9 cellular contexts compared by ENCODE assay signal in the genomic region with DNA sequence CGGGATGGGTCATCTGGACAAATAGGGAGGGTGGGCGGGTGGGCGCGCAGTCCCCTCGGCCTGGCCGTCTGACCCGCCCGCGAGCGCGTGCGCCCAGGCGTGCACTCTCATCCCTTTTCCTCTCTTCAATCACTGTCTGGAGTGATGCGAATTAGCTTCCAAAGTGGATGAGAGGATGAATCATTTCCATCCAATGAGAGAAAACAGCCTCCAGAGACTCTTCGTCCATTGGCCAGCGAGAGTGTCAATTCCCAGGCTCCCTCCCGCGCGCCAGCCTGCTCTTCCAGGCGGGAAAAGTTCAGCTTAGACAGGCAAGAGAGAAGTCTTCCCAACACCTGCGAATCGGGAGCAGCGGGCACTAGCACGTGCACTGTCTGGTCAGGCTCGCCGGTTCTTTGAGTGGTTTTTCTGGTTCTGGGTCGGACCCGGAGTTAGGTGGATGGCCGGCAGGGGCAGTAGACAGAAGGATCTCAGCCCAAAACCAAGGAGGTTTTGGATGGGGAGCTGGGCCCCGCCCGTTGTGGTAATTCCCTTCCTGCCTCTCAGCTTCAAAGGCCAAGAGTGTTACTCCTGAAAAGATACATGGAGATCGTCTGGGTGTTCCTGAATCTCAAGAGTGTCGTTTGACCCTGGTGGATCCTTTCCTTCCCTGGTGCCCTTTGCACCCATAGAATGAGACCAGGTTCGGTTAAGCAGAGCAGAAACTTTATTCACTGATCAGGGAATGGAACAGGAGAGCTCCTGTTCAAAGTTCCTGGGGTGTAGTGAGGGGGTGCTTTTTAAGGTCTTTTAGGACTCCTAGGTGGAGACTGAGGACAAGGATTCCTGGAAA. TPM values are rescaled to one million over a fixed set of nuclear protein-coding genes. Genes with fewer than 3 reads are reported as not detected.
DNase-seq lines count a peak whose midpoint lies in the region; ATAC-seq and TF ChIP-seq lines count a peak whose summit lies in the region.
"Had no signal": no experiment of that assay in that cellular context is flagged by ENCODE, and none has a peak within 500 bp of the region (broad histone marks: within the 10 kb centered on the region; RNA-seq: fewer than 3 reads in every experiment).

No MANE protein-coding gene starts in this region.

- H3K4me1 ChIP-seq in psoas muscle: no peaks in the 10 kb centered on the region

- peaks cover 28% of the 10 kb centered on the region for H3K27me3 ChIP-seq in WERI-Rb-1 (ENCODE audit: insufficient read depth, low read depth, severe bottlenecking)
- peaks cover 0 to 34% (median 8%) of the 10 kb centered on the region in 3 donors for H3K27me3 ChIP-seq in psoas muscle (ENCODE audit: insufficient read depth in 3 of 3, low read length in 2 of 3)

- POLR2A ChIA-PET in GM10248 (lab: Yijun Ruan, JAX): no interaction called here

- H3K27ac Mint-ChIP-seq in HFFc6: peak overlapping the region; percentile 68
- H3K27ac Mint-ChIP-seq: T-helper 1 cell treated with Interleukin-12 subunit alpha and Interleukin-12 subunit beta and Interleukin-4 antibody, amounts not matched to agents 30 μg/mL and 1 μg/mL, for 36 hours had no signal

- WGBS in psoas muscle, 3 donors: 5 to 7% (median 7%) methylated on average over 34 of the region's 34 CpGs

- H3K36me3 ChIP-seq in WERI-Rb-1 (no peaks in the 10 kb centered on the region), psoas muscle (ENCODE audit: insufficient read depth in 1 of 2, low read depth in 1 of 2) (no peaks in the 10 kb centered on the region)

- intact Hi-C loops in left cardiac atrium (cut with DNase I) (no loop called here), psoas muscle (cut with DNase I) (no loop called here)

- H3K4me1 Mint-ChIP-seq in HFFc6 (ENCODE audit: low read depth): peaks cover 47% of the 10 kb centered on the region

- in situ Hi-C loops in GM13977 (cut with MboI; ENCODE audit: low pct_unique_long_range_greater_than_20kb, low sequenced_read_pairs, unreplicated experiment): no loop called here

- CTCF ChIA-PET in GM10248 (lab: Yijun Ruan, JAX): no interaction called here

- TF ChIP-seq CTCF in HFFc6 (IDR thresholded peaks at IDR 0.05) (peak; percentile 80), WERI-Rb-1 (IDR thresholded peaks at IDR 0.05; ENCODE audit: low read depth, low read length) (no peak), psoas muscle (IDR thresholded peaks at IDR 0.05) (no peak), GM13977 (IDR thresholded peaks at IDR 0.05; ENCODE audit: extremely low read depth, insufficient read depth, missing control alignments) (no peak), GM10248 (IDR thresholded peaks at IDR 0.05; ENCODE audit: control extremely low read depth, extremely low read depth, low read depth, missing control alignments) (no peak)

- DNase-seq in HFFc6 (peak; percentile 90), WERI-Rb-1 (peak; percentile 79), left cardiac atrium (peak; percentile 51), psoas muscle (peak; percentile 54 to 73), GM13977 (ENCODE audit: low spot score) (no peak), GM10248 (ENCODE audit: extremely low spot score) (no peak)
- DNase-seq in activated CD4-positive, CD25-positive, alpha-beta regulatory T cell treated with anti-CD3 and anti-CD28 coated beads, Interleukin-2, amount 50 U/mL, for 72 hours: no peak

- H3K27me3 Mint-ChIP-seq in HFFc6 (ENCODE audit: insufficient read depth): peaks cover 1% of the 10 kb centered on the region

- H3K4me3 ChIP-seq in WERI-Rb-1 (ENCODE audit: low read depth, low read length) (peak overlapping the region; percentile 47), psoas muscle (peak overlapping the region; percentile 47)

- H3K4me3 Mint-ChIP-seq in HFFc6: peak overlapping the region; percentile 87
- H3K4me3 Mint-ChIP-seq: T-helper 1 cell treated with Interleukin-12 subunit alpha and Interleukin-12 subunit beta and Interleukin-4 antibody, amounts not matched to agents 30 μg/mL and 1 μg/mL, for 36 hours had no signal

- no peaks in the 10 kb centered on the region for H3K9me3 ChIP-seq in WERI-Rb-1 (ENCODE audit: severe bottlenecking)
- H3K9me3 ChIP-seq in psoas muscle: no peaks in the 10 kb centered on the region

- H3K27ac ChIP-seq in WERI-Rb-1 (0 out of 2 replicates have a peak overlapping the region, but pooled peaks have one; percentile 58), psoas muscle (no peak overlapping the region)

- peak; percentile 80 to 97 for ATAC-seq in left cardiac atrium
- peak in 1 of 4 donors; percentile 56 for ATAC-seq in psoas muscle
- no peak for ATAC-seq in GM19351 (IDR thresholded peaks at IDR 0.05; ENCODE audit: unreplicated experiment)

- H3K9me3 Mint-ChIP-seq in HFFc6: no peaks in the 10 kb centered on the region
- H3K9me3 Mint-ChIP-seq: T-helper 1 cell treated with Interleukin-12 subunit alpha and Interleukin-12 subunit beta and Interleukin-4 antibody, amounts not matched to agents 30 μg/mL and 1 μg/mL, for 36 hours had no signal

- no peaks in the 10 kb centered on the region for H3K36me3 Mint-ChIP-seq in HFFc6 (ENCODE audit: low read depth)

RNA-seq across cellular contexts. Expression of gene GLYATL1, which starts 33.4 kb away (rescaled TPM):
- under 1 TPM in 4 of 6 experiments, not detected in 2; 0.14 to 0.33 (median 0.23) TPM for total RNA-seq in HFFc6 (2021; fragmentation: NEBNext Ultra II Directional; extraction: Animal tissue kit (Norgen Biotek cat#: 25700))
- total RNA-seq in left cardiac atrium (not detected), psoas muscle (not detected)
- polyA plus RNA-seq in psoas muscle: not detected

Comparison
In these comparisons a context has a peak if more than half of its experiments do, and no peak if none do; other contexts are left out.
1. DNase-seq: peak in HFFc6 (single experiment), WERI-Rb-1 (single experiment), left cardiac atrium (single experiment) and psoas muscle (2 of 2); none in activated CD4-positive, CD25-positive, alpha-beta regulatory T cell treated with anti-CD3 and anti-CD28 coated beads, Interleukin-2, amount 50 U/mL, for 72 hours (single experiment), GM13977 (single experiment) and GM10248 (single experiment).